1 cellular context compared by ENCODE assay signal in genomic region chr4:121155893-121156292, GRCh38.
TF ChIP-seq lines count a peak whose summit lies in the region.

No MANE protein-coding gene starts in this region.

TF ChIP-seq in HepG2, 621 proteins besides CTCF, POLR2A, EP300 and RAD21 (continued from another document):
- no peak for TF ChIP-seq ZBED4 (CRISPR knock-in tag; IDR thresholded peaks at IDR 0.05; ENCODE audit: borderline replicate concordance)
- no peak for TF ChIP-seq DMTF1 (CRISPR knock-in tag; IDR thresholded peaks at IDR 0.05)
- no peak for TF ChIP-seq IKZF5 (CRISPR knock-in tag; IDR thresholded peaks at IDR 0.05)
- TF ChIP-seq ZNF737 (CRISPR knock-in tag; IDR thresholded peaks at IDR 0.05; ENCODE audit: borderline replicate concordance) = no peak
- no peak for TF ChIP-seq MXD4 (CRISPR knock-in tag; IDR thresholded peaks at IDR 0.05)
- TF ChIP-seq ARID5B (CRISPR knock-in tag; IDR thresholded peaks at IDR 0.05) = no peak
- TF ChIP-seq ZC3H13 (CRISPR knock-in tag; IDR thresholded peaks at IDR 0.05) = no peak
- no peak for TF ChIP-seq ZNF281 (CRISPR knock-in tag; IDR thresholded peaks at IDR 0.05; ENCODE audit: borderline replicate concordance)
- no peak for TF ChIP-seq HMG20B (CRISPR knock-in tag; conservative IDR thresholded peaks at IDR 0.05)
- TF ChIP-seq CBX1 (IDR thresholded peaks at IDR 0.05; ENCODE audit: low read depth) = no peak
